In genomic region chr13:25249001-25249543, GRCh38 we compare ENCODE assay signal across 8 cellular contexts. TPM values are rescaled to one million over a fixed set of nuclear protein-coding genes. Genes with fewer than 3 reads are reported as not detected.
DNase-seq lines count a peak whose midpoint lies in the region; ATAC-seq, FAIRE-seq and TF ChIP-seq lines count a peak whose summit lies in the region.

No MANE protein-coding gene starts in this region.

- H3K27me3 ChIP-seq in Karpas-422 (ENCODE audit: low read length) (no peaks in the 10 kb centered on the region), astrocyte (ENCODE audit: insufficient read depth, low read length) (no peaks in the 10 kb centered on the region), tibial artery (no peaks in the 10 kb centered on the region)

- peak; percentile 67 for ATAC-seq in GM18508 (IDR thresholded peaks at IDR 0.05; ENCODE audit: insufficient read depth, unreplicated experiment)

- DNase-seq in ACHN (peak; percentile 57), Karpas-422 (peak; percentile 51), astrocyte (ENCODE audit: low read depth) (peak; percentile 28), middle frontal gyrus (ENCODE audit: extremely low spot score, low spot score) (peak; percentile 72), H54 (ENCODE audit: insufficient read length, low spot score) (no peak), tibial artery (no peak), hepatic stellate cell (ENCODE audit: low spot score) (no peak)

- peak; percentile 49 for FAIRE-seq in astrocyte (lab: Jason Lieb, UNC)
- no peak for FAIRE-seq in H54 (lab: Jason Lieb, UNC)

- H2AFZ ChIP-seq in Karpas-422 (ENCODE audit: low read length), result no peak overlapping the region
- H2AFZ ChIP-seq in astrocyte (ENCODE audit: low read depth, low read length), result no peak overlapping the region

- in situ Hi-C loops in ACHN (cut with HindIII; ENCODE audit: low pct_ligation_motif_present, low pct_unique_long_range_greater_than_20kb, low sequenced_read_pairs), result no loop called here

- H4K20me1 ChIP-seq in Karpas-422 (ENCODE audit: insufficient read depth, low read depth, low read length) (no peaks in the 10 kb centered on the region), astrocyte (ENCODE audit: insufficient read depth, low read length) (no peaks in the 10 kb centered on the region)

- no peak overlapping the region for H3K27ac ChIP-seq in Karpas-422 (ENCODE audit: low read length)
- no peak overlapping the region for H3K27ac ChIP-seq in astrocyte (ENCODE audit: low read depth, low read length)
- H3K27ac ChIP-seq in tibial artery, result no peak overlapping the region

- no peaks in the 10 kb centered on the region for H3K9me3 Mint-ChIP-seq in astrocyte (ENCODE audit: unreplicated experiment)

- H3K9ac ChIP-seq in Karpas-422 (ENCODE audit: low read length) (no peak overlapping the region), astrocyte (ENCODE audit: low read length) (no peak overlapping the region)

- H3K36me3 Mint-ChIP-seq in astrocyte (ENCODE audit: low read depth, unreplicated experiment), result peaks cover 10% of the 10 kb centered on the region

- peaks cover 6% of the 10 kb centered on the region for H3K4me1 ChIP-seq in Karpas-422 (ENCODE audit: low read length)
- no peaks in the 10 kb centered on the region for H3K4me1 ChIP-seq in astrocyte (ENCODE audit: insufficient read depth, low read length)
- no peaks in the 10 kb centered on the region for H3K4me1 ChIP-seq in tibial artery

- intact Hi-C loops in tibial artery (cut with DNase I; ENCODE audit: low total_unique reads), result no loop called here

- H3K27me3 Mint-ChIP-seq in astrocyte (ENCODE audit: low read depth, unreplicated experiment), result no peaks in the 10 kb centered on the region

- TF ChIP-seq CTCF in astrocyte (IDR thresholded peaks at IDR 0.05; ENCODE audit: insufficient read depth, low read depth, low read length), result peak; percentile 41
- TF ChIP-seq CTCF in tibial artery (IDR thresholded peaks at IDR 0.05), result no peak

- H3K4me2 ChIP-seq in Karpas-422 (ENCODE audit: low read depth, low read length, poor library complexity, severe bottlenecking) (no peak overlapping the region), astrocyte (ENCODE audit: low read length) (no peak overlapping the region)

- H3K79me2 ChIP-seq in Karpas-422 (ENCODE audit: low read length), result no peaks in the 10 kb centered on the region
- no peaks in the 10 kb centered on the region for H3K79me2 ChIP-seq in astrocyte (ENCODE audit: insufficient read depth, low read length)

- H3K36me3 ChIP-seq in Karpas-422 (ENCODE audit: insufficient read depth, low read length), result peaks cover 15% of the 10 kb centered on the region; the same call in 1 of the 2 replicates
- H3K36me3 ChIP-seq in astrocyte (ENCODE audit: insufficient read depth, low read length), result peaks cover 13% of the 10 kb centered on the region
- peaks cover 25 to 62% (median 46%) of the 10 kb centered on the region in 3 donors for H3K36me3 ChIP-seq in tibial artery

- H3K27ac Mint-ChIP-seq in astrocyte (ENCODE audit: unreplicated experiment), result no peak overlapping the region

- H3K4me1 Mint-ChIP-seq in astrocyte (ENCODE audit: low read depth, unreplicated experiment), result peaks cover 7% of the 10 kb centered on the region

- H3K9me3 ChIP-seq in Karpas-422 (ENCODE audit: low read length) (no peaks in the 10 kb centered on the region), astrocyte (ENCODE audit: insufficient read depth, low read depth, low read length) (no peaks in the 10 kb centered on the region), tibial artery (no peaks in the 10 kb centered on the region)

- no peak overlapping the region for H3K4me3 ChIP-seq in Karpas-422 (ENCODE audit: low read length)
- H3K4me3 ChIP-seq in astrocyte (ENCODE audit: insufficient read depth, low read depth, low read length), result no peak overlapping the region
- H3K4me3 ChIP-seq in tibial artery, result no peak overlapping the region

- TF ChIP-seq POLR2A in H54 (IDR thresholded peaks at IDR 0.05; ENCODE audit: low read depth, low read length), result no peak

- H3K4me3 Mint-ChIP-seq in astrocyte (ENCODE audit: unreplicated experiment), result no peak overlapping the region

- H3K9me2 ChIP-seq in Karpas-422 (replicated peaks; ENCODE audit: insufficient read depth, low read length), result no peaks in the 10 kb centered on the region

RNA-seq across cellular contexts. Expression of gene MTMR6, which starts 38.2 kb away (rescaled TPM):
- total RNA-seq in Karpas-422 (2014; rRNA removed; shearing (Covaris generic); ENCODE audit: low replicate concordance), result 10.1 and 27.4 TPM in 2 replicates
- 18.5 and 19.3 TPM in 2 replicates for total RNA-seq in astrocyte

RNA-seq across cellular contexts. Expression of gene NUP58, which starts 52.4 kb away (rescaled TPM):
- total RNA-seq in Karpas-422 (2014; rRNA removed; shearing (Covaris generic); ENCODE audit: low replicate concordance), result 55.1 and 96.1 TPM in 2 replicates
- 50.2 and 53.2 TPM in 2 replicates for total RNA-seq in astrocyte

Comparison
In these comparisons a context has a peak if more than half of its experiments do, and no peak if none do; other contexts are left out.
1. DNase-seq: peak in ACHN (single experiment), Karpas-422 (single experiment), astrocyte (single experiment) and middle frontal gyrus (single experiment); none in H54 (single experiment), tibial artery (0 of 2) and hepatic stellate cell (single experiment).